8 cellular contexts compared by ENCODE assay signal in the genomic region with DNA sequence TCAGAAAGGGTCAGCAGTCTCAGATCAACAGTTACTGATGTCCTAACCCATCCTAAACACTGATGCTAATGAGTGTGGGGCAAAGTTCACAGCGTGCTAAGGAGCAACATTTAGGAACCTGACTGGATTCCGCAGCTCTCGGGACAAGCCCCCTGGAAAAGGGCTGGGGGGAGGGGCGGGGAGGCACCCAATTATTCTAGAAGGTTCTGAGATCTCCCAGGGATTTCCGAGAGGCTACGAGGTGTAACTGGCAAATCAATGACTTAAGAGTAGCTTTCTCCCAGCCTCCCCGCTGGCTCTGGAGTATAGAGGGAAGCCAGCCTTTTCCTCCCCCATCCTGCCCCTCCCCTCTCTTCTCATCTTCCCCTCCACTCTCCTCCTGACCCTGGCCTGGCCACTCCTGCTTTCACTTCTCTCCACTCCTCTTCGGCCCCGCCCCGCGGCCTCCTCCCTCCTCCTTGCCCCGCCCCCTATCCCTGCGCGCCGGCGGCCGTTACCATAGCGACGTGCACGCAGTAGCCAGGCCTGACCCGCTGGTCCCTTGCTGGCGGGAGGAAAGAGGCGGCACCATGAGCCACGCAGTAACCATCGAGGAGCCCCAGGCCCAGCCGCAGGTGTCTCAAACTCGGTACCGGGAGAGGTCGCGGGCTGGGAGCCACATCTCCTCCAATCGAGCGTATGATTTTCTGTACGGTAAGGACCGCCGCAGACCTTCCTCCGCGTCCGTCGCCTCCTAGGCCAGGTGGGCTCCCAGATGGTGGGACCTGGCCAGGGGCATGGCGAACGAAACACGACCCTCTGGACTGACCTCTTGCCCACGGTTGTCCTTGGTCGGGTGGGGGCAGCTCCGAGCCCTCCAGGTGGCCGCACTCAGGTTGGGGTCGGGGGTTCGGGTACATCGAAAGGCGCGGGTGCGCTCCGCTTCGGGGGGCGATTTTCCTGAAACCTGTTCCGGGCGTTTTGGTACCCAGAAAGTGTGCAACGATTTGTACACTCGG. TPM values are rescaled to one million over a fixed set of nuclear protein-coding genes. Genes with fewer than 3 reads are reported as not detected.
A peak's percentile ranks its signal among the peaks of the same experiment; 100 is the strongest.
DNase-seq lines count a peak whose midpoint lies in the region; ATAC-seq lines count a peak whose summit lies in the region.

A gene (plus strand): TSS at position 493 of the 998 bp plus-strand sequence. CDS start 77 bp downstream, at position 570.

- peak; percentile 80 for ATAC-seq in GM18511 (IDR thresholded peaks at IDR 0.05; ENCODE audit: unreplicated experiment)
- peak; percentile 79 for ATAC-seq in HG02970 (IDR thresholded peaks at IDR 0.05; ENCODE audit: low FRiP score, unreplicated experiment)

- peak; percentile 99 for DNase-seq in NCI-H2196 treated with DMSO at 0.1 percent for 48 hours (lab: John Stamatoyannopoulos, UW; ENCODE audit: unreplicated experiment)
- DNase-seq in activated CD8-positive, alpha-beta memory T cell treated with anti-CD3 and anti-CD28 coated beads for 24 hours: peak; percentile 90
- DNase-seq in effector CD8-positive, alpha-beta T cell (lab: John Stamatoyannopoulos, UW): peak; percentile 71
- DNase-seq in lung microvascular endothelial cell (ENCODE audit: low read depth in 2 of 2): peak; percentile 57 to 88
- peak; percentile 73 to 78 for DNase-seq in stimulated activated CD4-positive, alpha-beta T cell treated with anti-CD3 and anti-CD28 coated beads, Interleukin-4, amount 100 ng/mL, for 4 hours
- no peak for DNase-seq in HuH-7 (ENCODE audit: low spot score)

RNA-seq across cellular contexts. Expression of the gene that starts here (rescaled TPM):
- 0.22 TPM in 1 of 2 replicates, not detected in the other for total RNA-seq in lung microvascular endothelial cell

Comparison
In these comparisons a context has a peak if more than half of its experiments do, and no peak if none do; other contexts are left out.
1. Peak in DNase-seq in lung microvascular endothelial cell; RNA of the gene not detected or under 1 TPM.